ENCODE assay signal across 20 cellular contexts in genomic region chr13:34217343-34218094, GRCh38.
"Had no signal": no experiment of that assay in that cellular context is flagged by ENCODE, and none has a peak within 500 bp of the region (broad histone marks: within the 10 kb centered on the region; RNA-seq: fewer than 3 reads in every experiment).

No MANE protein-coding gene starts in this region.

- H3K9me3 Mint-ChIP-seq: stimulated activated memory B cell treated with anti-CD40 and anti-IgM and Interleukin-4, amounts not matched to agents 10 μg/mL and 1 μg/mL and 100 μg/mL, for 72 hours; stimulated activated naive CD8-positive, alpha-beta T cell treated with anti-CD3 and anti-CD28 coated beads, Interleukin-15, Interleukin-2, amounts not matched to agents 100 ng/mL and 50 ng/mL, for 24 hours had no signal

- DNase-seq: colonic mucosa; dermis blood vessel endothelial cell; foreskin keratinocyte; head of caudate nucleus; kidney; left cardiac atrium; left ventricle myocardium inferior; lower lobe of right lung; naive thymus-derived CD4-positive, alpha-beta T cell; spleen; stimulated activated CD4-positive, alpha-beta T cell treated with anti-CD3 and anti-CD28 coated beads, Interleukin-15, amount 100 ng/mL, for 24 hours; stimulated activated CD4-positive, alpha-beta T cell treated with anti-CD3 and anti-CD28 coated beads, Interleukin-1b, Interleukin-23, amount 100 ng/mL, for 48 hours; stimulated activated CD4-positive, alpha-beta T cell treated with anti-CD3 and anti-CD28 coated beads, Interleukin-4, amount 100 ng/mL, for 24 hours; testis had no signal

- H3K36me3 ChIP-seq: colonic mucosa, left ventricle myocardium inferior, lower lobe of right lung, spleen, tibial nerve had no signal

- H2AFZ ChIP-seq: hepatocyte had no signal

- H3K4me2 ChIP-seq: hepatocyte had no signal

- H3K4me1 Mint-ChIP-seq: memory B cell; naive thymus-derived CD4-positive, alpha-beta T cell; stimulated activated memory B cell treated with anti-CD40 and anti-IgM and Interleukin-4, amounts not matched to agents 10 μg/mL and 1 μg/mL and 100 μg/mL, for 72 hours had no signal

- H3K79me2 ChIP-seq: hepatocyte had no signal

- H3K36me3 Mint-ChIP-seq: memory B cell; naive thymus-derived CD4-positive, alpha-beta T cell; stimulated activated memory B cell treated with anti-CD40 and anti-IgM and Interleukin-4, amounts not matched to agents 10 μg/mL and 1 μg/mL and 100 μg/mL, for 72 hours had no signal

- H3K4me1 ChIP-seq: colonic mucosa, foreskin keratinocyte, left ventricle myocardium inferior, lower lobe of right lung, spleen, testis, tibial nerve had no signal

- H3K27me3 ChIP-seq: colonic mucosa, foreskin keratinocyte, hepatocyte, spleen, testis, tibial nerve had no signal

- H3K4me3 ChIP-seq: colonic mucosa, hepatocyte, left ventricle myocardium inferior, lower lobe of right lung, spleen, testis, tibial nerve had no signal

- FAIRE-seq: kidney had no signal

- H3K27ac Mint-ChIP-seq: memory B cell; naive thymus-derived CD4-positive, alpha-beta T cell; stimulated activated memory B cell treated with anti-CD40 and anti-IgM and Interleukin-4, amounts not matched to agents 10 μg/mL and 1 μg/mL and 100 μg/mL, for 72 hours; stimulated activated naive CD8-positive, alpha-beta T cell treated with anti-CD3 and anti-CD28 coated beads, Interleukin-15, Interleukin-2, amounts not matched to agents 100 ng/mL and 50 ng/mL, for 24 hours had no signal

- ATAC-seq: foreskin keratinocyte; left cardiac atrium; lower lobe of right lung; naive thymus-derived CD4-positive, alpha-beta T cell; sciatic nerve; stimulated activated memory B cell treated with anti-CD40 and anti-IgM and Interleukin-4, amounts not matched to agents 10 μg/mL and 1 μg/mL and 100 μg/mL, for 72 hours had no signal

- H3K27me3 Mint-ChIP-seq: memory B cell; stimulated activated memory B cell treated with anti-CD40 and anti-IgM and Interleukin-4, amounts not matched to agents 10 μg/mL and 1 μg/mL and 100 μg/mL, for 72 hours; stimulated activated naive CD8-positive, alpha-beta T cell treated with anti-CD3 and anti-CD28 coated beads, Interleukin-15, Interleukin-2, amounts not matched to agents 100 ng/mL and 50 ng/mL, for 24 hours had no signal

- H3K9me3 ChIP-seq: colonic mucosa, lower lobe of right lung, spleen, testis, tibial nerve had no signal

- H3K4me3 Mint-ChIP-seq: memory B cell; naive thymus-derived CD4-positive, alpha-beta T cell; stimulated activated memory B cell treated with anti-CD40 and anti-IgM and Interleukin-4, amounts not matched to agents 10 μg/mL and 1 μg/mL and 100 μg/mL, for 72 hours; stimulated activated naive CD8-positive, alpha-beta T cell treated with anti-CD3 and anti-CD28 coated beads, Interleukin-15, Interleukin-2, amounts not matched to agents 100 ng/mL and 50 ng/mL, for 24 hours had no signal

- H3K27ac ChIP-seq: colonic mucosa, foreskin keratinocyte, hepatocyte, left ventricle myocardium inferior, lower lobe of right lung, spleen, testis, tibial nerve had no signal
